8 cellular contexts compared by ENCODE assay signal in genomic region chr7:100827330-100828226, GRCh38. TPM values are rescaled to one million over a fixed set of nuclear protein-coding genes. Genes with fewer than 3 reads are reported as not detected.
DNase-seq lines count a peak whose midpoint lies in the region; ATAC-seq and TF ChIP-seq lines count a peak whose summit lies in the region.

Gene EPHB4 (minus strand): TSS chr7:100827523. CDS start chr7:100827030, 493 bp downstream.

- H3K27me3 Mint-ChIP-seq in CD8-positive, alpha-beta memory T cell, result peaks cover 37 to 50% of the 10 kb centered on the region in 2 donors
- H3K27me3 Mint-ChIP-seq in naive B cell, result peaks cover 24 to 70% (median 58%) of the 10 kb centered on the region in 3 donors

- peaks cover 0 to 3% (median 2%) of the 10 kb centered on the region in 3 donors for H3K36me3 Mint-ChIP-seq in CD8-positive, alpha-beta memory T cell
- peaks cover 0 to 17% of the 10 kb centered on the region in 2 donors for H3K36me3 Mint-ChIP-seq in naive B cell

- peak; percentile 31 to 42 for ATAC-seq in naive B cell (ENCODE audit: low read depth in 2 of 2)
- ATAC-seq in HG03135 (IDR thresholded peaks at IDR 0.05; ENCODE audit: unreplicated experiment), result no peak
- ATAC-seq in HG02588 (IDR thresholded peaks at IDR 0.05; ENCODE audit: unreplicated experiment), result no peak

- H3K36me3 ChIP-seq in CD8-positive, alpha-beta memory T cell (ENCODE audit: insufficient read depth, low read length), result no peaks in the 10 kb centered on the region

- no peaks in the 10 kb centered on the region for H3K9me3 ChIP-seq in CD8-positive, alpha-beta memory T cell (ENCODE audit: low read length)

- peak in 1 of 5 donors; percentile 12 for DNase-seq in CD8-positive, alpha-beta memory T cell
- DNase-seq in HUDEP-2 (lab: John Stamatoyannopoulos, UW; ENCODE audit: unreplicated experiment in 76 of 76), result peak in 72 of 76 experiments; percentile 36 to 87 (median 76)
- peak; percentile 74 for DNase-seq in fibroblast of mammary gland (ENCODE audit: low read depth)
- no peak for DNase-seq in naive B cell
- DNase-seq in stimulated activated naive CD4-positive, alpha-beta T cell (lab: John Stamatoyannopoulos, UW), result no peak

- H3K4me3 Mint-ChIP-seq in CD8-positive, alpha-beta memory T cell, result peak within 1 kb of the TSS; percentile 55 to 89 (median 71)
- H3K4me3 Mint-ChIP-seq in naive B cell, result peak within 1 kb of the TSS; percentile 71 to 89 (median 83)

- peaks cover 0 to 4% (median 0%) of the 10 kb centered on the region in 5 donors for H3K9me3 Mint-ChIP-seq in CD8-positive, alpha-beta memory T cell
- no peaks in the 10 kb centered on the region for H3K9me3 Mint-ChIP-seq in naive B cell

- H3K4me1 ChIP-seq in CD8-positive, alpha-beta memory T cell (ENCODE audit: insufficient read depth, low read length), result peaks cover 13% of the 10 kb centered on the region

- H3K27me3 ChIP-seq in CD8-positive, alpha-beta memory T cell (ENCODE audit: insufficient read depth, low read length, poor library complexity, severe bottlenecking), result peaks cover 17% of the 10 kb centered on the region

- CTCF ChIA-PET in CD8-positive, alpha-beta memory T cell (lab: Charles Lee), result interaction anchor here (1.4 kb wide), 1 partner anchor 23 kb away, joined by 3 read pairs; no protein-coding TSS in a partner anchor

- peak within 1 kb of the TSS; percentile 59 for H3K27ac ChIP-seq in CD8-positive, alpha-beta memory T cell (ENCODE audit: low read depth, low read length)
- peak within 1 kb of the TSS; percentile 47; the same call in 1 of the 2 replicates for H3K27ac ChIP-seq in VCaP

- POLR2A ChIA-PET in CD8-positive, alpha-beta memory T cell (lab: Charles Lee), result interaction anchor here (0.7 to 1.0 kb wide), 2 partner anchors 25 to 61 kb away, joined by 5 to 8 read pairs; partner anchors contain the start of gene SLC12A9

- H3K4me3 ChIP-seq in CD8-positive, alpha-beta memory T cell (ENCODE audit: low read length), result peak within 1 kb of the TSS; percentile 51
- peak within 1 kb of the TSS; percentile 64 for H3K4me3 ChIP-seq in fibroblast of mammary gland (ENCODE audit: control insufficient read depth, low read depth, low read length)

- TF ChIP-seq CTCF in VCaP (conservative IDR thresholded peaks at IDR 0.05) (peak; percentile 39; the same call in 1 of the 2 replicates), fibroblast of mammary gland (conservative IDR thresholded peaks at IDR 0.05; ENCODE audit: control insufficient read depth, insufficient read depth, low read depth, low read length) (peak; percentile 47)

- H3K27ac Mint-ChIP-seq in CD8-positive, alpha-beta memory T cell, result peak within 1 kb of the TSS in 1 of 8 donors; percentile 1
- H3K27ac Mint-ChIP-seq in naive B cell, result peak within 1 kb of the TSS in 2 of 6 donors; percentile 42 to 74

- peaks cover 16 to 27% (median 24%) of the 10 kb centered on the region in 3 donors for H3K4me1 Mint-ChIP-seq in CD8-positive, alpha-beta memory T cell
- peaks cover 23 to 30% (median 28%) of the 10 kb centered on the region in 3 donors for H3K4me1 Mint-ChIP-seq in naive B cell

RNA-seq across cellular contexts. Expression of gene EPHB4, which starts in this region (rescaled TPM):
- total RNA-seq in CD8-positive, alpha-beta memory T cell, result 1 to 10 TPM; 2.5 to 2.9 TPM
- polyA plus RNA-seq in CD8-positive, alpha-beta memory T cell, result not detected
- polyA plus RNA-seq in naive B cell (ENCODE audit: low read depth in 6 of 6), result under 1 TPM in 4 of 6 donors, not detected in 2; 0.19 to 0.69 (median 0.47) TPM

Comparison
In these comparisons a context has a peak if more than half of its experiments do, and no peak if none do; other contexts are left out.
1. Peak in ATAC-seq in naive B cell; RNA of the gene not detected or under 1 TPM.
2. DNase-seq: peak in HUDEP-2 (72 of 76) and fibroblast of mammary gland (single experiment); none in naive B cell (single experiment) and stimulated activated naive CD4-positive, alpha-beta T cell (0 of 6).